8 cellular contexts compared by ENCODE assay signal in genomic region chr18:58896268-58896667, GRCh38. TPM values are rescaled to one million over a fixed set of nuclear protein-coding genes. Genes with fewer than 3 reads are reported as not detected.
DNase-seq lines count a peak whose midpoint lies in the region; ATAC-seq, FAIRE-seq and TF ChIP-seq lines count a peak whose summit lies in the region.

No MANE protein-coding gene starts in this region.

- H3K27me3 Mint-ChIP-seq in memory B cell = no peaks in the 10 kb centered on the region

- H3K9me3 Mint-ChIP-seq in memory B cell = peaks cover 2% of the 10 kb centered on the region

- peak overlapping the region; percentile 88 for H3K27ac Mint-ChIP-seq in memory B cell

- peak; percentile 70 for FAIRE-seq in GM12892 (lab: Jason Lieb, UNC)

- DNase-seq in GM12892 (ENCODE audit: insufficient read length) (no peak), memory B cell (ENCODE audit: low spot score in 2 of 2) (peak; percentile 24), NCI-H2107 treated with DMSO at 0.1 percent for 48 hours (lab: John Stamatoyannopoulos, UW; ENCODE audit: unreplicated experiment) (no peak), SIG-M5 (lab: John Stamatoyannopoulos, UW) (no peak), LoVo (ENCODE audit: low spot score) (no peak)
- no peak for DNase-seq in stimulated activated naive CD4-positive, alpha-beta T cell treated with Interleukin-2 at 50 U/mL for 16 hours (lab: John Stamatoyannopoulos, UW)

- peak; percentile 90 for ATAC-seq in GM21447 (IDR thresholded peaks at IDR 0.05; ENCODE audit: unreplicated experiment)
- peak; percentile 72 for ATAC-seq in HG03521 (IDR thresholded peaks at IDR 0.05; ENCODE audit: unreplicated experiment)
- peak; percentile 99 for ATAC-seq in memory B cell (ENCODE audit: low read depth)

- peak overlapping the region; percentile 90 for H3K4me3 Mint-ChIP-seq in memory B cell

- peaks cover 26% of the 10 kb centered on the region for H3K36me3 Mint-ChIP-seq in memory B cell

- peaks cover 55% of the 10 kb centered on the region for H3K4me1 Mint-ChIP-seq in memory B cell

- no peak for TF ChIP-seq POLR2A in GM12892 (IDR thresholded peaks at IDR 0.05; ENCODE audit: low read depth, low read length)

RNA-seq across cellular contexts. Expression of gene ZNF532, which starts 31.6 kb away (rescaled TPM):
- 5.8 TPM for polyA plus RNA-seq in GM12892 (2012; ENCODE audit: missing spikeins)

Comparison
In these comparisons a context has a peak if more than half of its experiments do, and no peak if none do; other contexts are left out.
1. DNase-seq: peak in memory B cell (2 of 2); none in GM12892 (single experiment), NCI-H2107 treated with DMSO at 0.1 percent for 48 hours (single experiment), stimulated activated naive CD4-positive, alpha-beta T cell treated with Interleukin-2 at 50 U/mL for 16 hours (single experiment), SIG-M5 (single experiment) and LoVo (single experiment).
2. Peak in every context shown above with its lines, with median percentiles within 50 percentile points of each other: ATAC-seq.